ENCODE assay signal across 8 cellular contexts in the genomic region with DNA sequence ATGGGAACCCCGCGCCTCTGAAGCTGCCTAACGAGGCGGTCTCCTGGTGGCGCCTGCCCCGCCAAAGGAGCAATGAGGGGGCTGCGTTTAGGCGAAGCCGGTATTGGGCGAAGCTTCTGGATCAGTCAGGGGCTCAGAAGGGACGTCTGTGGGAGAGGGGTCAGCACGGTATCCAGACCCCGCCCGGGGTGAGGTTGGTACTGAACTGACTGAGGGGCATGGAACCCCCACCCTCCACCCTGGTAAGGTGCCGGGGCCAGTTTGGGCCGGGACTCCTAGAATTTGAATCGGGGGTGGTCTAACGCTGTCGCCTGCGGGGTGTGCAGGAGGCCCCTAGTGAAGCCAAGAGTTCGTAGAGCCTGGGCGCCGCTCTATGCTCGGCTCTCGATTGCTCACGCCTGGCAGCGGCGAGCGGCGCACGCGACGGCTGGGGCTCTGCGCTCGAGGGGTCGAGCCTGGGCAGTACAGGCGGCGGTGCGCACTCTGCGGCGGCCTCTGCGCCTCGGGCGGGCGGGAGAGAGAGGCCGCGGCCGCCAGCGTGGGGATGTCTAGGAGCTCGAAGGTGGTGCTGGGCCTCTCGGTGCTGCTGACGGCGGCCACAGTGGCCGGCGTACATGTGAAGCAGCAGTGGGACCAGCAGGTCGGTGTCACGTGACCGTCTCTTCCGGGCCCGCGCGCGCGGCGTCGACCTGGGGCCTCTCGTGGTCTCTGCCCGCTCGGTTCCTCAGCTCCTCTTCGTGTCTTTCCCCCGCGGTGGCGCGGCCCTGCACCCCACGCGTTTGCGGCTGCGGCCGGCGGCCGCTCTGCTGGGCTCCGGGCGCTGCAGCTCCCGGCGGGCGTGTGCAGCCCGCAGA. TPM values are rescaled to one million over a fixed set of nuclear protein-coding genes. Genes with fewer than 3 reads are reported as not detected.
DNase-seq lines count a peak whose midpoint lies in the region; ATAC-seq and TF ChIP-seq lines count a peak whose summit lies in the region.

A gene with protein sequence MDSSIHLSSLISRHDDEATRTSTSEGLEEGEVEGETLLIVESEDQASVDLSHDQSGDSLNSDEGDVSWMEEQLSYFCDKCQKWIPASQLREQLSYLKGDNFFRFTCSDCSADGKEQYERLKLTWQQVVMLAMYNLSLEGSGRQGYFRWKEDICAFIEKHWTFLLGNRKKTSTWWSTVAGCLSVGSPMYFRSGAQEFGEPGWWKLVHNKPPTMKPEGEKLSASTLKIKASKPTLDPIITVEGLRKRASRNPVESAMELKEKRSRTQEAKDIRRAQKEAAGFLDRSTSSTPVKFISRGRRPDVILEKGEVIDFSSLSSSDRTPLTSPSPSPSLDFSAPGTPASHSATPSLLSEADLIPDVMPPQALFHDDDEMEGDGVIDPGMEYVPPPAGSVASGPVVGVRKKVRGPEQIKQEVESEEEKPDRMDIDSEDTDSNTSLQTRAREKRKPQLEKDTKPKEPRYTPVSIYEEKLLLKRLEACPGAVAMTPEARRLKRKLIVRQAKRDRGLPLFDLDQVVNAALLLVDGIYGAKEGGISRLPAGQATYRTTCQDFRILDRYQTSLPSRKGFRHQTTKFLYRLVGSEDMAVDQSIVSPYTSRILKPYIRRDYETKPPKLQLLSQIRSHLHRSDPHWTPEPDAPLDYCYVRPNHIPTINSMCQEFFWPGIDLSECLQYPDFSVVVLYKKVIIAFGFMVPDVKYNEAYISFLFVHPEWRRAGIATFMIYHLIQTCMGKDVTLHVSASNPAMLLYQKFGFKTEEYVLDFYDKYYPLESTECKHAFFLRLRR (plus strand): TSS at position 452 of the 854 bp plus-strand sequence. CDS start 4,798 bp downstream, outside the sequence.
A gene with protein sequence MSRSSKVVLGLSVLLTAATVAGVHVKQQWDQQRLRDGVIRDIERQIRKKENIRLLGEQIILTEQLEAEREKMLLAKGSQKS (plus strand): TSS at position 452 of the 854 bp plus-strand sequence. CDS start 93 bp downstream, at position 545.

- peak within 1 kb of the TSS; percentile 92 for H3K4me3 ChIP-seq in iPS-11a (ENCODE audit: low read depth, low read length)
- H3K4me3 ChIP-seq in skeletal muscle cell (ENCODE audit: low read depth, low read length), result peak within 1 kb of the TSS; percentile 92

- peak within 1 kb of the TSS; percentile 80 to 86 (median 82) for H3K4me3 Mint-ChIP-seq in brain

- H3K9me3 Mint-ChIP-seq in brain, result no peaks in the 10 kb centered on the region

- ATAC-seq in GM18517 (IDR thresholded peaks at IDR 0.05; ENCODE audit: unreplicated experiment) (peak; percentile 86), HG03039 (IDR thresholded peaks at IDR 0.05; ENCODE audit: unreplicated experiment) (peak; percentile 86)

- peaks cover 24% of the 10 kb centered on the region for H3K27me3 Mint-ChIP-seq in brain

- H3K36me3 Mint-ChIP-seq in brain, result peaks cover 8% of the 10 kb centered on the region

- TF ChIP-seq CTCF in brain (conservative IDR thresholded peaks at IDR 0.05), result no peak

- H3K27ac Mint-ChIP-seq in brain, result peak within 1 kb of the TSS; percentile 72 to 96 (median 93)

- DNase-seq in 8988T (peak; percentile 60), NCI-H2107 treated with DMSO at 0.1 percent for 48 hours (lab: John Stamatoyannopoulos, UW; ENCODE audit: unreplicated experiment) (peak; percentile 70), UCSD-AML1 (lab: John Stamatoyannopoulos, UW; ENCODE audit: unreplicated experiment) (peak; percentile 91), skeletal muscle cell (ENCODE audit: low read depth) (peak; percentile 85)

- peaks cover 30% of the 10 kb centered on the region for H3K4me1 Mint-ChIP-seq in brain

RNA-seq across cellular contexts. Expression of the first gene that starts in this region (rescaled TPM):
- polyA plus RNA-seq in brain (ENCODE audit: insufficient read depth, low read depth, low replicate concordance), result 15.0 TPM

RNA-seq across cellular contexts. Expression of the second gene that starts in this region (rescaled TPM):
- 13.0 TPM for polyA plus RNA-seq in brain (ENCODE audit: insufficient read depth, low read depth, low replicate concordance)

Comparison
In these comparisons a context has a peak if more than half of its experiments do, and no peak if none do; other contexts are left out.
1. Peak in every context shown above with its lines: DNase-seq, ATAC-seq and H3K4me3 ChIP-seq.